ENCODE assay signal across 22 cellular contexts in the genomic region with DNA sequence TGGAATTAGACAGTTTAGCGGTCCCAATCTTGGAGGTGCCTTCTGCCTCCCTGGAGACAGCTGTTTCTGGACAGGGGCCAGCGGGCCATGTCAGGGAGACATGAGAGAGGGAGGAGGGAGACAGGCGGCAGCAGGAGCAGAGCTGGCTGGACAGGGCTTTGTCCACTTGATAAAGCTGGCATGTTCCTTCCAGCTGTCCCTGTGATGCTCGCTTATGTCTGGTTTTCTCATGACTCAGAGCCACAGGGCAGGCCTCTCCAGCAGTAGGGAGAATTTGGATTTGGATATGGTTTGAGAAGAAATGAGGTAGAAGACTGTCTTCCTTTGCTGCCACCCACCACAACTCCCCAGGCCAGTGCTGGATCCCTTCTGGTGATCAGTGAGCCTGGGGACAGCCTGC. TPM values are rescaled to one million over a fixed set of nuclear protein-coding genes. Genes with fewer than 3 reads are reported as not detected.
DNase-seq lines count a peak whose midpoint lies in the region; ATAC-seq and TF ChIP-seq lines count a peak whose summit lies in the region.
"Had no signal": no experiment of that assay in that cellular context is flagged by ENCODE, and none has a peak within 500 bp of the region (broad histone marks: within the 10 kb centered on the region; RNA-seq: fewer than 3 reads in every experiment).

No MANE protein-coding gene starts in this region.

- no peaks in the 10 kb centered on the region for H3K27me3 ChIP-seq in HUES48 (ENCODE audit: control insufficient read depth, insufficient read depth, low read length)
- H3K27me3 ChIP-seq in endodermal cell (ENCODE audit: control insufficient read depth, insufficient read depth, low read length, poor library complexity, severe bottlenecking), result no peaks in the 10 kb centered on the region

- no peak overlapping the region for H3K4me3 Mint-ChIP-seq in endodermal cell
- H3K4me3 Mint-ChIP-seq: IgD-negative memory B cell had no signal

- H3K9me3 Mint-ChIP-seq in endodermal cell, result no peaks in the 10 kb centered on the region

- WGBS in endodermal cell (ENCODE audit: insufficient coverage in 1 of 2, insufficient read length in 1 of 2), 2 experiments, result 93% methylated on average over 4 of the region's 4 CpGs; no CpG with 5 or more reads in 1 of the 2 experiments

- DNase-seq in AG20443 (ENCODE audit: low spot score) (peak; percentile 63), endodermal cell (no peak), myocyte (ENCODE audit: low read depth) (peak; percentile 57), dermis blood vessel endothelial cell (no peak), NCI-H510A treated with DMSO at 0.1 percent for 48 hours (lab: John Stamatoyannopoulos, UW) (no peak), NCI-H2196 treated with DMSO at 0.1 percent for 48 hours (lab: John Stamatoyannopoulos, UW; ENCODE audit: unreplicated experiment) (no peak)
- DNase-seq: activated CD4-positive, alpha-beta T cell treated with anti-CD3 and anti-CD28 coated beads for 48 hours; activated effector memory CD4-positive, alpha-beta T cell treated with Interleukin-2 at 50 U/mL for 16 hours; AML-193; DND-41; dorsolateral prefrontal cortex; left lung; MM.1S; NCI-H1436 treated with DMSO at 0.1 percent for 48 hours; SHP77; stimulated activated CD4-positive, alpha-beta T cell treated with anti-CD3 and anti-CD28 coated beads, Interleukin-12 subunit alpha, Interleukin-12 subunit beta, amount 100 ng/mL, for 4 hours; stomach; T-helper 1 cell had no signal

- ATAC-seq in GM21526 (IDR thresholded peaks at IDR 0.05; ENCODE audit: low FRiP score, unreplicated experiment), result no peak
- ATAC-seq: left lung had no signal

- H3K27ac ChIP-seq in HUES48 (ENCODE audit: low read depth, low read length) (peak overlapping the region; percentile 24), endodermal cell (ENCODE audit: low read depth, low read length) (no peak overlapping the region)
- H3K27ac ChIP-seq: dorsolateral prefrontal cortex, left lung, neutrophil, stomach had no signal

- no peaks in the 10 kb centered on the region for H3K36me3 ChIP-seq in HUES48 (ENCODE audit: control insufficient read depth, insufficient read depth, low read length)
- H3K36me3 ChIP-seq in endodermal cell (ENCODE audit: control insufficient read depth, insufficient read depth, low read length), result no peaks in the 10 kb centered on the region
- H3K36me3 ChIP-seq: left lung, neutrophil, stomach had no signal

- H3K4me3 ChIP-seq in HUES48 (ENCODE audit: low read depth, low read length) (no peak overlapping the region), endodermal cell (ENCODE audit: low read length) (no peak overlapping the region)
- H3K4me3 ChIP-seq: dorsolateral prefrontal cortex, left lung, stomach had no signal

- peaks cover 12% of the 10 kb centered on the region for H3K4me1 Mint-ChIP-seq in endodermal cell

- no peaks in the 10 kb centered on the region for H3K9me3 ChIP-seq in HUES48 (ENCODE audit: control insufficient read depth, insufficient read depth, low read length)
- no peaks in the 10 kb centered on the region for H3K9me3 ChIP-seq in endodermal cell (ENCODE audit: control insufficient read depth, low read length)
- H3K9me3 ChIP-seq: left lung, neutrophil, stomach had no signal

- H3K4me1 ChIP-seq in HUES48 (ENCODE audit: control insufficient read depth, insufficient read depth, low read length) (0 out of 2 replicates have a peak, but pooled peaks cover 2% of the 10 kb centered on the region), endodermal cell (ENCODE audit: control insufficient read depth, insufficient read depth, low read length) (no peaks in the 10 kb centered on the region)
- H3K4me1 ChIP-seq: left lung, stomach had no signal

- no peak for TF ChIP-seq CTCF in endodermal cell (conservative IDR thresholded peaks at IDR 0.05)

- H3K36me3 Mint-ChIP-seq in endodermal cell (ENCODE audit: low read depth), result no peaks in the 10 kb centered on the region
- H3K36me3 Mint-ChIP-seq: IgD-negative memory B cell had no signal

- peaks cover 5% of the 10 kb centered on the region for H3K27me3 Mint-ChIP-seq in endodermal cell (ENCODE audit: insufficient read depth)

- peak overlapping the region; percentile 59 for H3K27ac Mint-ChIP-seq in endodermal cell

- H3K9ac ChIP-seq in HUES48 (ENCODE audit: low read depth, low read length), result no peak overlapping the region
- no peak overlapping the region for H3K9ac ChIP-seq in endodermal cell (ENCODE audit: extremely low read depth, low read length, poor library complexity, severe bottlenecking)

RNA-seq across cellular contexts. Expression of gene SORCS3, which starts 51.7 kb away (rescaled TPM):
- total RNA-seq in endodermal cell (under 1 TPM in 1 of 2 donors, not detected in 1; 0.68 TPM), myocyte (not detected in 2 replicates), dermis blood vessel endothelial cell (under 0.01 TPM in 1 of 2 replicates, not detected in the other)
- 0.50 TPM for polyA plus RNA-seq in endodermal cell (2013, experiment 1 of 2)
- polyA plus RNA-seq in endodermal cell (2013, experiment 2 of 2), result 0.46 TPM
- not detected for polyA plus RNA-seq in myocyte (2012)
- total RNA-seq: left lung had no signal
- polyA plus RNA-seq: IgD-negative memory B cell had no signal

Comparison
In these comparisons a context has a peak if more than half of its experiments do, and no peak if none do; other contexts are left out.
1. DNase-seq: peak in AG20443 (single experiment) and myocyte (single experiment); none in endodermal cell (single experiment), dermis blood vessel endothelial cell (single experiment), NCI-H510A treated with DMSO at 0.1 percent for 48 hours (single experiment) and NCI-H2196 treated with DMSO at 0.1 percent for 48 hours (single experiment).